20 cellular contexts compared by ENCODE assay signal in genomic region chr17:55723488-55723848, GRCh38. TPM values are rescaled to one million over a fixed set of nuclear protein-coding genes. Genes with fewer than 3 reads are reported as not detected.
DNase-seq lines count a peak whose midpoint lies in the region; ATAC-seq and TF ChIP-seq lines count a peak whose summit lies in the region.
"Had no signal": no experiment of that assay in that cellular context is flagged by ENCODE, and none has a peak within 500 bp of the region (broad histone marks: within the 10 kb centered on the region; RNA-seq: fewer than 3 reads in every experiment).

No MANE protein-coding gene starts in this region.

- DNase-seq in colonic mucosa = no peak
- DNase-seq in SK-N-DZ (ENCODE audit: low spot score) = no peak
- DNase-seq: activated B cell treated with CpG ODN at 0.5 μM for 24 hours, amygdala, DMS79, H7, NCI-H2107, NCI-H748 treated with DMSO at 0.1 percent for 48 hours, occipital lobe, T-helper 17 cell had no signal

- H3K4me1 ChIP-seq in HEK293 (ENCODE audit: control insufficient read depth, insufficient read depth, low read length) (peaks cover 42% of the 10 kb centered on the region), colonic mucosa (no peaks in the 10 kb centered on the region), mucosa of stomach (ENCODE audit: control insufficient read depth, insufficient read depth, low read length) (no peaks in the 10 kb centered on the region), subcutaneous abdominal adipose tissue (ENCODE audit: control insufficient read depth in 5 of 5, insufficient read depth in 5 of 5, low read length in 5 of 5) (peaks cover 4 to 68% (median 47%) of the 10 kb centered on the region in 5 donors)

- CTCF ChIA-PET in HEK293 (lab: Yijun Ruan, JAX) = interaction anchor here (1.1 to 5.2 kb wide), 4 partner anchors 11 to 197 kb away, joined by 3 to 40 read pairs (median 9); partner anchors contain the start of gene PCTP

- no peak overlapping the region for H3K27ac ChIP-seq in HEK293 (ENCODE audit: extremely low read depth, low read depth, low read length)
- H3K27ac ChIP-seq in colonic mucosa = peak overlapping the region; percentile 26
- H3K27ac ChIP-seq in subcutaneous abdominal adipose tissue (ENCODE audit: low read depth, low read length) = peak overlapping the region; percentile 97
- H3K27ac ChIP-seq: C4-2B had no signal

- H3K4me3 ChIP-seq in HEK293 (ENCODE audit: low read depth, low read length) = no peak overlapping the region
- H3K4me3 ChIP-seq in colonic mucosa = no peak overlapping the region
- no peak overlapping the region for H3K4me3 ChIP-seq in mucosa of stomach (ENCODE audit: low read length)
- H3K4me3 ChIP-seq in subcutaneous abdominal adipose tissue (ENCODE audit: low read depth in 1 of 5, low read length in 5 of 5) = peak overlapping the region; percentile 50 to 77 (median 54)

- POLR2A ChIA-PET in HEK293 (lab: Yijun Ruan, JAX) = interaction anchor here (3.3 kb wide), 1 partner anchor 27 kb away, joined by 22 read pairs; the partner anchor contains the start of gene PCTP

- H3K27me3 ChIP-seq in colonic mucosa = no peaks in the 10 kb centered on the region
- peaks cover 5% of the 10 kb centered on the region for H3K27me3 ChIP-seq in mucosa of stomach (ENCODE audit: control insufficient read depth, insufficient read depth, low read length)
- H3K27me3 ChIP-seq in subcutaneous abdominal adipose tissue (ENCODE audit: control insufficient read depth in 5 of 5, insufficient read depth in 4 of 5, low read length in 5 of 5) = no peaks in the 10 kb centered on the region

- H3K36me3 ChIP-seq in HEK293 (ENCODE audit: control insufficient read depth in 2 of 2, insufficient read depth in 1 of 2, low read length in 2 of 2) (peaks cover 0 to 12% of the 10 kb centered on the region in 2 experiments; a peak in 1 of 3 replicates), colonic mucosa (no peaks in the 10 kb centered on the region), mucosa of stomach (ENCODE audit: control insufficient read depth, insufficient read depth, low read length) (no peaks in the 10 kb centered on the region), subcutaneous abdominal adipose tissue (ENCODE audit: control insufficient read depth in 5 of 5, insufficient read depth in 5 of 5, low read length in 5 of 5) (peaks cover 0 to 5% (median 0%) of the 10 kb centered on the region in 5 donors)
- H3K36me3 ChIP-seq: thoracic aorta had no signal

- H3K9me3 ChIP-seq in HEK293 (ENCODE audit: control insufficient read depth, insufficient read depth, low read depth, low read length) (no peaks in the 10 kb centered on the region), colonic mucosa (no peaks in the 10 kb centered on the region), mucosa of stomach (ENCODE audit: control insufficient read depth, low read length) (no peaks in the 10 kb centered on the region), subcutaneous abdominal adipose tissue (ENCODE audit: control insufficient read depth in 5 of 5, low read length in 5 of 5) (no peaks in the 10 kb centered on the region)
- H3K9me3 ChIP-seq: thoracic aorta had no signal

- H3K9ac ChIP-seq in colonic mucosa (ENCODE audit: low read depth in 2 of 2, low read length in 2 of 2) (no peak overlapping the region), mucosa of stomach (ENCODE audit: low read length) (peak overlapping the region; percentile 3), subcutaneous abdominal adipose tissue (ENCODE audit: low read length in 5 of 5) (peak overlapping the region; percentile 7 to 76 (median 50))

- TF ChIP-seq CTCF in HEK293 (tag by site-specific recombination; IDR thresholded peaks at IDR 0.05) (no peak), colonic mucosa (IDR thresholded peaks at IDR 0.05) (no peak)

- ATAC-seq in HG03280 (IDR thresholded peaks at IDR 0.05; ENCODE audit: unreplicated experiment) (no peak), GM21737 (IDR thresholded peaks at IDR 0.05; ENCODE audit: unreplicated experiment) (no peak)
- ATAC-seq: HepG2, T-helper 17 cell had no signal

- intact Hi-C loops in colonic mucosa (cut with DNase I) = no loop called here

TF ChIP-seq in HEK293, 187 proteins besides CTCF, POLR2A, EP300 and RAD21:
- TF ChIP-seq ZNF768 (tag by site-specific recombination; IDR thresholded peaks at IDR 0.05) (peak; percentile 74; the same call in 1 of the 2 replicates), ZNF561 (tag by site-specific recombination; IDR thresholded peaks at IDR 0.05; ENCODE audit: borderline replicate concordance) (no peak)

RNA-seq across cellular contexts. Expression of gene TMEM100, which starts 0.8 kb away (rescaled TPM):
- 1 to 10 TPM; 2.8 to 7.1 TPM for total RNA-seq in colonic mucosa
- polyA plus RNA-seq in SK-N-DZ (2014; cell fraction: cytosol; rRNA removed) = not detected in 2 replicates
- polyA plus RNA-seq in SK-N-DZ (2014; cell fraction: nucleus; rRNA removed) = not detected in 2 replicates
- total RNA-seq: activated B cell treated with CpG ODN at 0.5 μM for 24 hours; activated CD8-positive, alpha-beta memory T cell treated with anti-CD3 and anti-CD28 coated beads for 36 hours; activated T-helper 2 cell treated with anti-CD3 and anti-CD28 coated beads, Interferon-gamma antibody, Interleukin-2, Interleukin-4, amounts not matched to agents 10 μg/mL and 5 μg/mL and 100 μg/mL, durations not matched to agents 14 hours and 24 hours and 36 hours; HepG2; T-helper 17 cell had no signal
- polyA plus RNA-seq: HepG2 had no signal

RNA-seq across cellular contexts. Expression of gene PCTP, which starts 27.4 kb away (rescaled TPM):
- total RNA-seq in colonic mucosa = 10 to 100 TPM; 29.0 to 35.5 TPM
- 17.3 TPM in 2 replicates for polyA plus RNA-seq in SK-N-DZ (2014; cell fraction: cytosol; rRNA removed)
- 10.6 and 11.8 TPM in 2 replicates for polyA plus RNA-seq in SK-N-DZ (2014; cell fraction: nucleus; rRNA removed)

Comparison
In these comparisons a context has a peak if more than half of its experiments do, and no peak if none do; other contexts are left out.
1. H3K4me3 ChIP-seq: peak in subcutaneous abdominal adipose tissue (5 of 5); none in HEK293 (single experiment), colonic mucosa (single experiment) and mucosa of stomach (single experiment).
2. H3K9ac ChIP-seq: peak in mucosa of stomach (single experiment) and subcutaneous abdominal adipose tissue (5 of 5); none in colonic mucosa (0 of 2).